15 cellular contexts compared by ENCODE assay signal in the genomic region with DNA sequence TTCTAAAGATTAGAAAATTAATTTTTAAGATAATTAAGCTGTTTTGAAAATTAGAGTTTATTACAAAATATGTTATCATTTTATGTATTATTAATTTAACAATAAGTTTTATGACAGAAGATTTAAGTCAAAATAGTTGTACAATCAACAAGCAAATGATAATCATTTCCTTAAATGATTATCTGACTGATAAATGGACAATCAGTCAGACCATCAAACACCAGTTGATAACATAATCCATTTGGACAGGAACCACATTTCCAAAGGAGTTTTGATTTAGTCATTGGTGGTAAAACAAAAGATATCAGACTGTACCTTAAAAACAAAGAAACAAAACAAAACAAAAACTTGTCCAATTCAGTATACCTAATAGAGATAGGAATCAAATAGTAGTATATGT. TPM values are rescaled to one million over a fixed set of nuclear protein-coding genes. Genes with fewer than 3 reads are reported as not detected.
A peak's percentile ranks its signal among the peaks of the same experiment; 100 is the strongest.
DNase-seq lines count a peak whose midpoint lies in the region; ATAC-seq, FAIRE-seq and TF ChIP-seq lines count a peak whose summit lies in the region.
"Had no signal": no experiment of that assay in that cellular context is flagged by ENCODE, and none has a peak within 500 bp of the region (broad histone marks: within the 10 kb centered on the region; RNA-seq: fewer than 3 reads in every experiment).

No MANE protein-coding gene starts in this region.

- H3K4me3 Mint-ChIP-seq in Calu3 (ENCODE audit: low read depth, unreplicated experiment) (peak overlapping the region; percentile 82), astrocyte (ENCODE audit: unreplicated experiment) (peak overlapping the region; percentile 82), WTC11 (no peak overlapping the region)

- H3K27me3 ChIP-seq in astrocyte (ENCODE audit: insufficient read depth, low read length), result no peaks in the 10 kb centered on the region
- no peaks in the 10 kb centered on the region for H3K27me3 ChIP-seq in hepatocyte
- H3K27me3 ChIP-seq: cardiac muscle cell had no signal

- no peak for TF ChIP-seq CTCF in Calu3 (IDR thresholded peaks at IDR 0.05; ENCODE audit: unreplicated experiment)
- no peak for TF ChIP-seq CTCF in astrocyte (IDR thresholded peaks at IDR 0.05; ENCODE audit: insufficient read depth, low read depth, low read length)
- no peak for TF ChIP-seq CTCF in hepatocyte (IDR thresholded peaks at IDR 0.05; ENCODE audit: poor library complexity)
- TF ChIP-seq CTCF in WTC11 (IDR thresholded peaks at IDR 0.05), result no peak

- H2AFZ ChIP-seq in astrocyte (ENCODE audit: low read depth, low read length) (no peak overlapping the region), hepatocyte (no peak overlapping the region)

- no peaks in the 10 kb centered on the region for H3K9me2 ChIP-seq in hepatocyte (replicated peaks; ENCODE audit: insufficient read depth)

- peaks cover 5% of the 10 kb centered on the region for H3K36me3 ChIP-seq in astrocyte (ENCODE audit: insufficient read depth, low read length)
- H3K36me3 ChIP-seq in hepatocyte (replicated peaks; ENCODE audit: insufficient read depth, low read depth), result no peaks in the 10 kb centered on the region
- H3K36me3 ChIP-seq: cardiac muscle cell had no signal

- H3K9me3 ChIP-seq in astrocyte (ENCODE audit: insufficient read depth, low read depth, low read length) (no peaks in the 10 kb centered on the region), hepatocyte (ENCODE audit: low read depth) (no peaks in the 10 kb centered on the region)

- H3K9me3 Mint-ChIP-seq in Calu3 (ENCODE audit: low read depth, unreplicated experiment) (no peaks in the 10 kb centered on the region), astrocyte (ENCODE audit: unreplicated experiment) (peaks cover 5% of the 10 kb centered on the region), WTC11 (peaks cover 5% of the 10 kb centered on the region)

- H4K20me1 ChIP-seq in astrocyte (ENCODE audit: insufficient read depth, low read length), result no peaks in the 10 kb centered on the region
- H4K20me1 ChIP-seq in hepatocyte (ENCODE audit: insufficient read depth, poor library complexity, severe bottlenecking), result no peaks in the 10 kb centered on the region

- H3K27ac Mint-ChIP-seq in Calu3 (ENCODE audit: unreplicated experiment) (peak overlapping the region; percentile 92), astrocyte (ENCODE audit: unreplicated experiment) (peak overlapping the region; percentile 69), WTC11 (no peak overlapping the region)

- BruUV-seq in Calu3 (replicated peaks; lab: Mats Ljungman, UMichigan), result no TSS peak

- DNase-seq in Calu3 (no peak), astrocyte (ENCODE audit: low read depth) (no peak), hepatocyte (ENCODE audit: low spot score) (no peak), skeletal muscle cell (ENCODE audit: low read depth) (no peak), WTC11 (ENCODE audit: low spot score) (no peak)
- DNase-seq in stimulated activated naive CD4-positive, alpha-beta T cell treated with Interleukin-2 at 50 U/mL for 16 hours (lab: John Stamatoyannopoulos, UW), result no peak
- no peak for DNase-seq in activated effector memory CD4-positive, alpha-beta T cell treated with Interleukin-2 at 50 U/mL for 16 hours
- DNase-seq: activated CD4-positive, alpha-beta T cell treated with anti-CD3 and anti-CD28 coated beads, Interleukin-2, amount 50 U/mL, for 48 hours; activated gamma-delta T cell treated with Interleukin-2 at 50 U/mL for 16 hours; C1 segment of cervical spinal cord; islet precursor cell; NCI-H2171 treated with DMSO at 0.1 percent for 48 hours; T-helper 9 cell had no signal

- H3K36me3 Mint-ChIP-seq in Calu3 (ENCODE audit: insufficient read depth, unreplicated experiment) (peaks cover 55% of the 10 kb centered on the region), astrocyte (ENCODE audit: low read depth, unreplicated experiment) (peaks cover 7% of the 10 kb centered on the region), WTC11 (peaks cover 16% of the 10 kb centered on the region)

- H3K27ac ChIP-seq in astrocyte (ENCODE audit: low read depth, low read length) (peak overlapping the region; percentile 93), hepatocyte (peak overlapping the region; percentile 25)
- H3K27ac ChIP-seq: cardiac muscle cell had no signal

- H3K9ac ChIP-seq in astrocyte (ENCODE audit: low read length), result peak overlapping the region; percentile 97

- ATAC-seq in GM18909 (IDR thresholded peaks at IDR 0.05; ENCODE audit: poor library complexity, unreplicated experiment) (no peak), WTC11 (no peak)

- H3K4me3 ChIP-seq in astrocyte (ENCODE audit: insufficient read depth, low read depth, low read length), result peak overlapping the region; percentile 90
- H3K4me3 ChIP-seq in hepatocyte, result peak overlapping the region; percentile 47
- peak overlapping the region; percentile 71 for H3K4me3 ChIP-seq in skeletal muscle cell (ENCODE audit: low read depth, low read length)

- H3K79me2 ChIP-seq in astrocyte (ENCODE audit: insufficient read depth, low read length) (peaks cover 60% of the 10 kb centered on the region), hepatocyte (peaks cover 40% of the 10 kb centered on the region)

- intact Hi-C loops in Calu3 (cut with micrococcal nuclease; ENCODE audit: unreplicated experiment), result loop anchor here (2.0 to 5.0 kb wide), 2 partner anchors 52 to 740 kb away; a partner anchor contains a TSS

- H3K27me3 Mint-ChIP-seq in Calu3 (ENCODE audit: unreplicated experiment) (no peaks in the 10 kb centered on the region), astrocyte (ENCODE audit: low read depth, unreplicated experiment) (no peaks in the 10 kb centered on the region), WTC11 (ENCODE audit: low read depth) (no peaks in the 10 kb centered on the region)

- H3K4me1 Mint-ChIP-seq in Calu3 (ENCODE audit: low read depth, unreplicated experiment), result peaks cover 48% of the 10 kb centered on the region
- H3K4me1 Mint-ChIP-seq in astrocyte (ENCODE audit: low read depth, unreplicated experiment), result peaks cover 25% of the 10 kb centered on the region
- H3K4me1 Mint-ChIP-seq in WTC11, result peaks cover 19% of the 10 kb centered on the region

- H3K4me2 ChIP-seq in astrocyte (ENCODE audit: low read length) (peak overlapping the region; percentile 82), hepatocyte (peak overlapping the region; percentile 71)

- peak; percentile 32 for FAIRE-seq in astrocyte (lab: Jason Lieb, UNC)

- POLR2A ChIA-PET in WTC11 (lab: Charles Lee), result no interaction called here

- peaks cover 14% of the 10 kb centered on the region for H3K4me1 ChIP-seq in astrocyte (ENCODE audit: insufficient read depth, low read length)
- peaks cover 15% of the 10 kb centered on the region for H3K4me1 ChIP-seq in hepatocyte (ENCODE audit: insufficient read depth)

- CTCF ChIA-PET in Calu3 (lab: Charles Lee) (no interaction called here), WTC11 (lab: Charles Lee) (no interaction called here)

TF ChIP-seq in WTC11, 78 proteins besides CTCF, POLR2A, EP300 and RAD21 (continues in another document):
- TF ChIP-seq ZNF138 (CRISPR knock-in tag; conservative IDR thresholded peaks at IDR 0.05), result no peak
- TF ChIP-seq, protein P1, sequence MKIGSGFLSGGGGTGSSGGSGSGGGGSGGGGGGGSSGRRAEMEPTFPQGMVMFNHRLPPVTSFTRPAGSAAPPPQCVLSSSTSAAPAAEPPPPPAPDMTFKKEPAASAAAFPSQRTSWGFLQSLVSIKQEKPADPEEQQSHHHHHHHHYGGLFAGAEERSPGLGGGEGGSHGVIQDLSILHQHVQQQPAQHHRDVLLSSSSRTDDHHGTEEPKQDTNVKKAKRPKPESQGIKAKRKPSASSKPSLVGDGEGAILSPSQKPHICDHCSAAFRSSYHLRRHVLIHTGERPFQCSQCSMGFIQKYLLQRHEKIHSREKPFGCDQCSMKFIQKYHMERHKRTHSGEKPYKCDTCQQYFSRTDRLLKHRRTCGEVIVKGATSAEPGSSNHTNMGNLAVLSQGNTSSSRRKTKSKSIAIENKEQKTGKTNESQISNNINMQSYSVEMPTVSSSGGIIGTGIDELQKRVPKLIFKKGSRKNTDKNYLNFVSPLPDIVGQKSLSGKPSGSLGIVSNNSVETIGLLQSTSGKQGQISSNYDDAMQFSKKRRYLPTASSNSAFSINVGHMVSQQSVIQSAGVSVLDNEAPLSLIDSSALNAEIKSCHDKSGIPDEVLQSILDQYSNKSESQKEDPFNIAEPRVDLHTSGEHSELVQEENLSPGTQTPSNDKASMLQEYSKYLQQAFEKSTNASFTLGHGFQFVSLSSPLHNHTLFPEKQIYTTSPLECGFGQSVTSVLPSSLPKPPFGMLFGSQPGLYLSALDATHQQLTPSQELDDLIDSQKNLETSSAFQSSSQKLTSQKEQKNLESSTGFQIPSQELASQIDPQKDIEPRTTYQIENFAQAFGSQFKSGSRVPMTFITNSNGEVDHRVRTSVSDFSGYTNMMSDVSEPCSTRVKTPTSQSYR (CRISPR knock-in tag; IDR thresholded peaks at IDR 0.05), result no peak
- TF ChIP-seq JUN (CRISPR knock-in tag; IDR thresholded peaks at IDR 0.05), result no peak
- TF ChIP-seq, protein P2, sequence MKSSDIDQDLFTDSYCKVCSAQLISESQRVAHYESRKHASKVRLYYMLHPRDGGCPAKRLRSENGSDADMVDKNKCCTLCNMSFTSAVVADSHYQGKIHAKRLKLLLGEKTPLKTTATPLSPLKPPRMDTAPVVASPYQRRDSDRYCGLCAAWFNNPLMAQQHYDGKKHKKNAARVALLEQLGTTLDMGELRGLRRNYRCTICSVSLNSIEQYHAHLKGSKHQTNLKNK (CRISPR knock-in tag; IDR thresholded peaks at IDR 0.05), result no peak
- no peak for TF ChIP-seq NFYB (CRISPR knock-in tag; conservative IDR thresholded peaks at IDR 0.05; ENCODE audit: low read depth)
- TF ChIP-seq JAZF1 (CRISPR knock-in tag; IDR thresholded peaks at IDR 0.05), result no peak
- TF ChIP-seq ZNF423 (CRISPR knock-in tag; IDR thresholded peaks at IDR 0.05), result no peak
- TF ChIP-seq ATF1 (CRISPR knock-in tag; IDR thresholded peaks at IDR 0.05), result no peak
- TF ChIP-seq EMX1 (CRISPR knock-in tag; IDR thresholded peaks at IDR 0.05), result no peak
- TF ChIP-seq ZNF263 (CRISPR knock-in tag; IDR thresholded peaks at IDR 0.05; ENCODE audit: low read depth), result no peak
- TF ChIP-seq, protein P3, sequence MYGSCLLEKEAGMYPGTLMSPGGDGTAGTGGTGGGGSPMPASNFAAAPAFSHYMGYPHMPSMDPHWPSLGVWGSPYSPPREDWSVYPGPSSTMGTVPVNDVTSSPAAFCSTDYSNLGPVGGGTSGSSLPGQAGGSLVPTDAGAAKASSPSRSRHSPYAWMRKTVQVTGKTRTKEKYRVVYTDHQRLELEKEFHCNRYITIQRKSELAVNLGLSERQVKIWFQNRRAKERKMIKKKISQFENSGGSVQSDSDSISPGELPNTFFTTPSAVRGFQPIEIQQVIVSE (CRISPR knock-in tag; IDR thresholded peaks at IDR 0.05; ENCODE audit: borderline replicate concordance), result no peak
- no peak for TF ChIP-seq RELA (CRISPR knock-in tag; IDR thresholded peaks at IDR 0.05; ENCODE audit: borderline replicate concordance)

RNA-seq across cellular contexts. Expression of a gene that starts 1.9 kb away (rescaled TPM):
- 125 and 135 TPM in 2 replicates for total RNA-seq in Calu3 (2022)
- 52.9 and 56.6 TPM in 2 replicates for total RNA-seq in astrocyte
- total RNA-seq in hepatocyte, result 104 and 122 TPM in 2 replicates
- polyA plus RNA-seq in hepatocyte, result 79.7 and 79.9 TPM in 2 replicates
- total RNA-seq in WTC11 (2021), result 8.4 to 10.2 TPM (median 8.9 TPM) in 3 replicates
